In the genomic region with DNA sequence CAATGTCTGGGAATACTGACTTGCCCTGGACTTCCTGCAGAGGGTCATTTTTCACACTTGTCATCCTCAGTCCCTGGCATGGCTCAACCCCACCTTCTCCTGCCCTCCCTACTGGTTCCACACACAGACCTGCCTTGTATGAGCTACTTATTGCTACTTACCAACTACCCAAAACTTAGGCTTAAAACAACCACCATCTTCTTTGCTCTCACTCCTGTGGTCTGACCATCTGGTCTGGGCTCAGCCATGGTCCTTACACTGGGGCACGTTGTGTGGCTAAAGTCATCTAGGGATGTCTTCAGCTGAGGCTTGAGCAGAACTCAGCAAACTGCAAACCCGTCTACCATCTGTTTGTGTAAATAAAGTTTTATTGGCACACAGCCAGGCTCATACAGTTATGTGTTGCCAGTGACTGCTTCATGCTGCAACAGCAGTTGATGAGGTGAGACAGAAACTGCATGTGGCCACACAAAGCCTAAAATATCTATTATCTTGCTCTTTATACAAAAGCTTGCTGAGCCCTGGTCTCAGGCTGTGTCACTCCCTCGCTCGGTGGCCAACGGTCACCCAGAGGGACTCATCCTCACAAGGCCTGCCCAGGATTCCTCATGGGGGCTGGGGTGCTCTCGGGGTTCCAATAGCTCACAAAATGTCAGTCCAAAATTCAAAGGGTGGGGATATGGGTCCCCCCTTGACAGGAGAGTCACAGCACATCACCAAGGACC, we compare ENCODE assay signal across 21 cellular contexts.
A peak's percentile ranks its signal among the peaks of the same experiment; 100 is the strongest.
DNase-seq lines count a peak whose midpoint lies in the region; ATAC-seq lines count a peak whose summit lies in the region.
"Had no signal": no experiment of that assay in that cellular context is flagged by ENCODE, and none has a peak within 500 bp of the region (broad histone marks: within the 10 kb centered on the region; RNA-seq: fewer than 3 reads in every experiment).

No MANE protein-coding gene starts in this region.

- DNase-seq in activated CD8-positive, alpha-beta memory T cell treated with anti-CD3 and anti-CD28 coated beads, Interleukin-2, amount 50 U/mL, for 48 hours, result peak; percentile 28
- no peak for DNase-seq in activated CD8-positive, alpha-beta memory T cell treated with anti-CD3 and anti-CD28 coated beads for 24 hours
- DNase-seq in NCI-H2171 treated with DMSO at 0.1 percent for 48 hours (lab: John Stamatoyannopoulos, UW) (peak; percentile 37), iris pigment epithelial cell (ENCODE audit: low read depth) (peak; percentile 12), NCI-H2107 treated with DMSO at 0.1 percent for 48 hours (lab: John Stamatoyannopoulos, UW; ENCODE audit: unreplicated experiment) (no peak)
- DNase-seq: activated CD8-positive, alpha-beta T cell treated with anti-CD3 and anti-CD28 coated beads for 36 hours; activated naive CD4-positive, alpha-beta T cell; activated T-cell treated with anti-CD3 and anti-CD28 coated beads, Interleukin-2, amount 50 U/mL, for 24 hours; colonic mucosa; Karpas-422; mesendoderm; naive B cell; NCI-H1048; NCI-H2029 treated with DMSO at 0.1 percent for 48 hours; NCI-H526 treated with DMSO at 0.1 percent for 48 hours; PC-9; SHP77 treated with DMSO at 0.1 percent for 48 hours; stimulated activated CD8-positive, alpha-beta memory T cell treated with anti-CD3 and anti-CD28 coated beads, Interleukin-4, amount 100 ng/mL, for 48 hours; SW 1271 had no signal

- ATAC-seq in GM18511 (IDR thresholded peaks at IDR 0.05; ENCODE audit: unreplicated experiment) (no peak), GM21717 (IDR thresholded peaks at IDR 0.05; ENCODE audit: unreplicated experiment) (no peak)
- ATAC-seq: activated CD8-positive, alpha-beta T cell treated with anti-CD3 and anti-CD28 coated beads for 36 hours had no signal

Comparison
In these comparisons a context has a peak if more than half of its experiments do, and no peak if none do; other contexts are left out.
1. DNase-seq: peak in activated CD8-positive, alpha-beta memory T cell treated with anti-CD3 and anti-CD28 coated beads, Interleukin-2, amount 50 U/mL, for 48 hours (single experiment), NCI-H2171 treated with DMSO at 0.1 percent for 48 hours (single experiment) and iris pigment epithelial cell (single experiment); none in activated CD8-positive, alpha-beta memory T cell treated with anti-CD3 and anti-CD28 coated beads for 24 hours (single experiment) and NCI-H2107 treated with DMSO at 0.1 percent for 48 hours (single experiment).